ENCODE assay signal across 21 cellular contexts in genomic region chr11:103488579-103488978, GRCh38.
"Had no signal": no experiment of that assay in that cellular context is flagged by ENCODE, and none has a peak within 500 bp of the region (broad histone marks: within the 10 kb centered on the region; RNA-seq: fewer than 3 reads in every experiment).

No MANE protein-coding gene starts in this region.

- DNase-seq: effector memory CD8-positive, alpha-beta T cell; esophagus squamous epithelium; foreskin fibroblast; kidney; left cardiac atrium; left ventricle myocardium inferior; lower lobe of right lung; natural killer cell; posterior cingulate gyrus; spleen; stimulated activated CD4-positive, alpha-beta T cell treated with anti-CD3 and anti-CD28 coated beads, Interleukin-1b, Interleukin-23, amount 100 ng/mL, for 48 hours; stimulated activated CD4-positive, alpha-beta T cell treated with anti-CD3 and anti-CD28 coated beads, Interleukin-4, amount 100 ng/mL, for 24 hours; stimulated activated naive B cell treated with anti-CD40 and anti-IgM and Interleukin-4, amounts not matched to agents 10 μg/mL and 1 μg/mL and 100 μg/mL, for 72 hours; thyroid gland had no signal

- FAIRE-seq: kidney, urothelium cell line had no signal

- H3K4me1 Mint-ChIP-seq: memory B cell, natural killer cell, neural crest cell had no signal

- H3K27ac Mint-ChIP-seq: dendritic cell treated with granulocyte-macrophage colony-stimulating factor and Interleukin-4, amounts not matched to agents 40 ng/mL and 50 ng/mL, for 4 days; effector memory CD8-positive, alpha-beta T cell; memory B cell; mesothelial cell of epicardium; natural killer cell; stimulated activated naive B cell treated with anti-CD40 and anti-IgM and Interleukin-4, amounts not matched to agents 10 μg/mL and 1 μg/mL and 100 μg/mL, for 72 hours; type B pancreatic cell had no signal

- H3K36me3 Mint-ChIP-seq: memory B cell; mesothelial cell of epicardium; natural killer cell; stimulated activated naive B cell treated with anti-CD40 and anti-IgM and Interleukin-4, amounts not matched to agents 10 μg/mL and 1 μg/mL and 100 μg/mL, for 72 hours had no signal

- ATAC-seq: effector memory CD8-positive, alpha-beta T cell; left cardiac atrium; lower lobe of right lung; sciatic nerve; stimulated activated naive B cell treated with anti-CD40 and anti-IgM and Interleukin-4, amounts not matched to agents 10 μg/mL and 1 μg/mL and 100 μg/mL, for 72 hours had no signal

- H3K27me3 Mint-ChIP-seq: dendritic cell treated with granulocyte-macrophage colony-stimulating factor and Interleukin-4, amounts not matched to agents 40 ng/mL and 50 ng/mL, for 4 days; memory B cell; stimulated activated naive B cell treated with anti-CD40 and anti-IgM and Interleukin-4, amounts not matched to agents 10 μg/mL and 1 μg/mL and 100 μg/mL, for 72 hours; type B pancreatic cell had no signal

- H3K9me3 Mint-ChIP-seq: effector memory CD8-positive, alpha-beta T cell had no signal

- H3K4me3 Mint-ChIP-seq: dendritic cell treated with granulocyte-macrophage colony-stimulating factor and Interleukin-4, amounts not matched to agents 40 ng/mL and 50 ng/mL, for 4 days; effector memory CD8-positive, alpha-beta T cell; memory B cell; mesothelial cell of epicardium; natural killer cell; neural crest cell; stimulated activated naive B cell treated with anti-CD40 and anti-IgM and Interleukin-4, amounts not matched to agents 10 μg/mL and 1 μg/mL and 100 μg/mL, for 72 hours; type B pancreatic cell had no signal
